Comparison of ENCODE assay signal across 28 cellular contexts in genomic region chr20:48070961-48071645, GRCh38.
"Had no signal": no experiment of that assay in that cellular context is flagged by ENCODE, and none has a peak within 500 bp of the region (broad histone marks: within the 10 kb centered on the region; RNA-seq: fewer than 3 reads in every experiment).

No MANE protein-coding gene starts in this region.

- DNase-seq: activated CD4-positive, alpha-beta memory T cell treated with anti-CD3 and anti-CD28 coated beads for 36 hours; activated CD4-positive, alpha-beta T cell treated with anti-CD3 and anti-CD28 coated beads for 48 hours; activated CD8-positive, alpha-beta memory T cell treated with anti-CD3 and anti-CD28 coated beads, Interleukin-2, amount 50 U/mL, for 4 hours; activated gamma-delta T cell treated with Interleukin-2 at 50 U/mL for 16 hours; activated naive CD4-positive, alpha-beta T cell treated with anti-CD3 and anti-CD28 coated beads, Interleukin-2, amount 50 U/mL, for 16 hours; activated T-cell treated with anti-CD3 and anti-CD28 coated beads, Interleukin-2, amount 50 U/mL, for 4 hours; amygdala; endodermal cell; gastrocnemius medialis; glutamatergic neuron; left ventricle myocardium superior; naive thymus-derived CD8-positive, alpha-beta T cell; occipital lobe; posterior cingulate gyrus; right lobe of liver; stimulated activated CD4-positive, alpha-beta T cell treated with anti-CD3 and anti-CD28 coated beads, Interleukin-12 subunit alpha, Interleukin-12 subunit beta, amount 100 ng/mL, for 4 hours; stimulated activated CD4-positive, alpha-beta T cell treated with anti-CD3 and anti-CD28 coated beads, Interleukin-4, amount 100 ng/mL, for 1 hour; stimulated activated naive CD8-positive, alpha-beta T cell treated with anti-CD3 and anti-CD28 coated beads, Interleukin-15, amount 100 ng/mL, for 72 hours; SW 1271; T-helper 9 cell; tibial artery; WERI-Rb-1 had no signal

- H3K27ac ChIP-seq: breast epithelium, gastrocnemius medialis, neural progenitor cell, right lobe of liver, skin epidermis, tibial artery, WERI-Rb-1 had no signal

- H3K4me3 ChIP-seq: breast epithelium, gastrocnemius medialis, neural progenitor cell, right lobe of liver, skin epidermis, tibial artery had no signal

- ATAC-seq: activated CD4-positive, CD25-positive, alpha-beta regulatory T cell treated with anti-CD3 and anti-CD28 coated beads, Interleukin-2, amount 50 U/mL, for 24 hours; activated T-cell treated with anti-CD3 and anti-CD28 coated beads, Interleukin-2, amount 50 U/mL, for 4 hours; activated T-helper 17 cell treated with anti-CD3 and anti-CD28 coated beads, Interleukin-2, amount 50 U/mL, for 72 hours; esophagus mucosa; gastrocnemius medialis; left ventricle myocardium superior; naive thymus-derived CD8-positive, alpha-beta T cell; right lobe of liver; stimulated activated naive CD8-positive, alpha-beta T cell treated with anti-CD3 and anti-CD28 coated beads, Interleukin-15, amount 100 ng/mL, for 72 hours had no signal
